ENCODE assay signal across 18 cellular contexts in genomic region chr10:22271786-22272185, GRCh38. TPM values are rescaled to one million over a fixed set of nuclear protein-coding genes. Genes with fewer than 3 reads are reported as not detected.
DNase-seq lines count a peak whose midpoint lies in the region; ATAC-seq and TF ChIP-seq lines count a peak whose summit lies in the region.
"Had no signal": no experiment of that assay in that cellular context is flagged by ENCODE, and none has a peak within 500 bp of the region (broad histone marks: within the 10 kb centered on the region; RNA-seq: fewer than 3 reads in every experiment).

No MANE protein-coding gene starts in this region.

- peak overlapping the region; percentile 74; the same call in 1 of the 2 replicates for H2AFZ ChIP-seq in GM23338
- H2AFZ ChIP-seq in neural progenitor cell (replicated peaks): no peak overlapping the region

- no peaks in the 10 kb centered on the region for H3K79me2 ChIP-seq in GM23338 (replicated peaks; ENCODE audit: insufficient read depth)
- no peaks in the 10 kb centered on the region for H3K79me2 ChIP-seq in neural progenitor cell (ENCODE audit: low read depth)

- ATAC-seq in GM23338: no peak
- peak; percentile 93 for ATAC-seq in activated T-cell treated with anti-CD3 and anti-CD28 coated beads, Interleukin-2, amount 50 U/mL, for 72 hours (replicated peaks in 1 of 2)
- ATAC-seq in aorta (ENCODE audit: low FRiP score): no peak
- ATAC-seq: PC-3 had no signal

- intact Hi-C loops in CD14-positive monocyte (cut with micrococcal nuclease): no loop called here
- intact Hi-C loops in aorta (cut with DNase I): no loop called here

- H3K9me3 ChIP-seq in neural progenitor cell (ENCODE audit: low read depth) (no peaks in the 10 kb centered on the region), aorta (ENCODE audit: control insufficient read depth, low read length) (peaks cover 2% of the 10 kb centered on the region)

- H3K9me3 Mint-ChIP-seq in GM23338 (no peaks in the 10 kb centered on the region), neural progenitor cell (no peaks in the 10 kb centered on the region), CD14-positive monocyte (peaks cover 0 to 2% (median 0%) of the 10 kb centered on the region in 7 donors)
- H3K9me3 Mint-ChIP-seq in activated T-cell treated with anti-CD3 and anti-CD28 coated beads, Interleukin-2, amount 50 U/mL, for 72 hours: no peaks in the 10 kb centered on the region

- no peaks in the 10 kb centered on the region for H3K36me3 Mint-ChIP-seq in GM23338 (ENCODE audit: low read depth)
- no peaks in the 10 kb centered on the region for H3K36me3 Mint-ChIP-seq in activated T-cell treated with anti-CD3 and anti-CD28 coated beads, Interleukin-2, amount 50 U/mL, for 72 hours (ENCODE audit: insufficient read depth in 2 of 2)
- H3K36me3 Mint-ChIP-seq in neural progenitor cell: no peaks in the 10 kb centered on the region
- H3K36me3 Mint-ChIP-seq in CD14-positive monocyte: no peaks in the 10 kb centered on the region

- H3K9ac ChIP-seq in neural progenitor cell: no peak overlapping the region

- 87 to 90% methylated on average over 6 of the region's 6 CpGs for WGBS in aorta, 2 donors

- no peaks in the 10 kb centered on the region for H3K27me3 ChIP-seq in GM23338 (ENCODE audit: insufficient read depth)
- H3K27me3 ChIP-seq in neural progenitor cell: no peaks in the 10 kb centered on the region
- no peaks in the 10 kb centered on the region for H3K27me3 ChIP-seq in aorta (ENCODE audit: control insufficient read depth in 1 of 2, insufficient read depth in 2 of 2, low read length in 1 of 2)

- H3K36me3 ChIP-seq in GM23338 (ENCODE audit: insufficient read depth) (no peaks in the 10 kb centered on the region), neural progenitor cell (no peaks in the 10 kb centered on the region), aorta (ENCODE audit: control insufficient read depth in 1 of 2, insufficient read depth in 2 of 2, low read length in 1 of 2) (no peaks in the 10 kb centered on the region)

- no peaks in the 10 kb centered on the region; the same call in 1 of the 2 replicates for H3K9me2 ChIP-seq in GM23338 (ENCODE audit: insufficient read depth)

- TF ChIP-seq CTCF in GM23338 (conservative IDR thresholded peaks at IDR 0.05; ENCODE audit: low read depth in 2 of 2) (no peak), neural progenitor cell (IDR thresholded peaks at IDR 0.05) (no peak), CD14-positive monocyte (IDR thresholded peaks at IDR 0.05) (no peak)

- DNase-seq in activated T-cell treated with anti-CD3 and anti-CD28 coated beads for 48 hours (ENCODE audit: low read depth) (peak; percentile 3), activated T-cell treated with anti-CD3 and anti-CD28 coated beads for 4 hours (no peak), GM23338 (ENCODE audit: low spot score) (no peak), neural progenitor cell (ENCODE audit: low spot score) (no peak), CD14-positive monocyte (ENCODE audit: low spot score) (no peak), aorta (no peak)
- DNase-seq in activated T-cell treated with anti-CD3 and anti-CD28 coated beads, Interleukin-2, amount 50 U/mL, for 72 hours: peak; percentile 28 to 34
- DNase-seq: GF-D8, KBM-7, NCI-H1417 treated with DMSO at 0.1 percent for 48 hours, NCI-H1930, NCI-H2171, NCI-H446 treated with DMSO at 0.1 percent for 48 hours, NCI-H748 treated with DMSO at 0.1 percent for 48 hours, PC-3 had no signal

- H3K27ac Mint-ChIP-seq in GM23338 (no peak overlapping the region), neural progenitor cell (peak overlapping the region; percentile 14), CD14-positive monocyte (no peak overlapping the region)
- no peak overlapping the region for H3K27ac Mint-ChIP-seq in activated T-cell treated with anti-CD3 and anti-CD28 coated beads, Interleukin-2, amount 50 U/mL, for 72 hours

- H3K4me2 ChIP-seq in GM23338 (no peak overlapping the region), neural progenitor cell (no peak overlapping the region)

- H3K4me3 Mint-ChIP-seq in GM23338 (no peak overlapping the region), neural progenitor cell (no peak overlapping the region), CD14-positive monocyte (no peak overlapping the region)
- H3K4me3 Mint-ChIP-seq in activated T-cell treated with anti-CD3 and anti-CD28 coated beads, Interleukin-2, amount 50 U/mL, for 72 hours: no peak overlapping the region

- peaks cover 7% of the 10 kb centered on the region for H3K27me3 Mint-ChIP-seq in GM23338 (ENCODE audit: insufficient read depth, low read depth, poor library complexity)
- H3K27me3 Mint-ChIP-seq in activated T-cell treated with anti-CD3 and anti-CD28 coated beads, Interleukin-2, amount 50 U/mL, for 72 hours (ENCODE audit: low read depth): peaks cover 9% of the 10 kb centered on the region
- peaks cover 3% of the 10 kb centered on the region for H3K27me3 Mint-ChIP-seq in neural progenitor cell (ENCODE audit: insufficient read depth, low read depth)
- no peaks in the 10 kb centered on the region for H3K27me3 Mint-ChIP-seq in CD14-positive monocyte (ENCODE audit: low read depth in 3 of 3)

- H3K4me3 ChIP-seq in GM23338 (no peak overlapping the region), neural progenitor cell (no peak overlapping the region), aorta (ENCODE audit: low read length in 2 of 2) (no peak overlapping the region)

- H3F3A ChIP-seq in GM23338 (replicated peaks; ENCODE audit: low read depth) (no peaks in the 10 kb centered on the region), neural progenitor cell (ENCODE audit: low read depth) (no peaks in the 10 kb centered on the region)

- H3K27ac ChIP-seq in GM23338 (ENCODE audit: low read depth) (no peak overlapping the region), neural progenitor cell (no peak overlapping the region), aorta (ENCODE audit: low read depth in 1 of 2, low read length in 2 of 2) (no peak overlapping the region)
- H3K27ac ChIP-seq: C4-2B had no signal

- H3K4me1 ChIP-seq in GM23338 (ENCODE audit: insufficient read depth) (no peaks in the 10 kb centered on the region), neural progenitor cell (no peaks in the 10 kb centered on the region), aorta (ENCODE audit: control insufficient read depth in 1 of 2, insufficient read depth in 2 of 2, low read length in 2 of 2) (no peaks in the 10 kb centered on the region)

- H4K20me1 ChIP-seq in GM23338 (replicated peaks; ENCODE audit: insufficient read depth): no peaks in the 10 kb centered on the region
- no peaks in the 10 kb centered on the region for H4K20me1 ChIP-seq in neural progenitor cell (ENCODE audit: low read depth)

- H3K4me1 Mint-ChIP-seq in GM23338 (no peaks in the 10 kb centered on the region; the same call in 2 of the 3 replicates), neural progenitor cell (no peaks in the 10 kb centered on the region), CD14-positive monocyte (no peaks in the 10 kb centered on the region)
- H3K4me1 Mint-ChIP-seq in activated T-cell treated with anti-CD3 and anti-CD28 coated beads, Interleukin-2, amount 50 U/mL, for 72 hours (ENCODE audit: low read depth): peaks cover 11% of the 10 kb centered on the region

TF ChIP-seq in GM23338, 12 proteins besides CTCF, POLR2A, EP300 and RAD21 (continues in another document):
- no peak for TF ChIP-seq ZNF114 (CRISPR knock-in tag; IDR thresholded peaks at IDR 0.05)
- no peak for TF ChIP-seq EZH2 (IDR thresholded peaks at IDR 0.05; ENCODE audit: low read depth, unreplicated experiment)
- TF ChIP-seq STAT1 (IDR thresholded peaks at IDR 0.05; ENCODE audit: unreplicated experiment): no peak
- no peak for TF ChIP-seq EZH2phosphoT487 (IDR thresholded peaks at IDR 0.05; ENCODE audit: unreplicated experiment)
- TF ChIP-seq POLR2AphosphoS5 (IDR thresholded peaks at IDR 0.05; ENCODE audit: low read depth): no peak
- TF ChIP-seq ZNF331 (CRISPR knock-in tag; IDR thresholded peaks at IDR 0.05; ENCODE audit: low read depth): no peak
- TF ChIP-seq ETS1 (IDR thresholded peaks at IDR 0.05): no peak

RNA-seq across cellular contexts. Expression of gene COMMD3, which starts 44.4 kb away (rescaled TPM):
- 1.1 and 2.5 TPM in 2 replicates for total RNA-seq in GM23338 (2014; rRNA removed; shearing (Covaris generic))
- polyA plus RNA-seq in GM23338 (2016; fragmentation: Nextera tagmentation; extraction: Ambion mirVana) (5.2 and 6.0 TPM in 2 replicates), CD14-positive monocyte (100 to 1,000 TPM; 138 to 140 TPM), aorta (10 to 100 TPM; 60.5 to 75.8 TPM)
- 100 to 1,000 TPM in 1 of 2 donors, 10 to 100 TPM in 1; 95.0 to 104 TPM for total RNA-seq in activated T-cell treated with anti-CD3 and anti-CD28 coated beads, Interleukin-2, amount 50 U/mL, for 72 hours
- total RNA-seq in neural progenitor cell (ENCODE audit: low replicate concordance) (13.6 and 16.3 TPM in 2 replicates), aorta (10 to 100 TPM; 38.9 to 43.7 TPM)

RNA-seq across cellular contexts. Expression of gene BMI1, which starts 49.1 kb away (rescaled TPM):
- total RNA-seq in GM23338 (2014; rRNA removed; shearing (Covaris generic)): 9.7 and 10.7 TPM in 2 replicates
- polyA plus RNA-seq in GM23338 (2016; fragmentation: Nextera tagmentation; extraction: Ambion mirVana): 2.0 and 2.3 TPM in 2 replicates
- 10 to 100 TPM; 83.4 to 87.5 TPM for total RNA-seq in activated T-cell treated with anti-CD3 and anti-CD28 coated beads, Interleukin-2, amount 50 U/mL, for 72 hours
- 39.9 and 59.1 TPM in 2 replicates for total RNA-seq in neural progenitor cell (ENCODE audit: low replicate concordance)
- polyA plus RNA-seq in CD14-positive monocyte: 10 to 100 TPM in 1 of 2 donors, 1 to 10 TPM in 1; 7.5 to 11.0 TPM
- total RNA-seq in aorta: 10 to 100 TPM; 54.8 to 55.9 TPM
- polyA plus RNA-seq in aorta: 10 to 100 TPM; 40.8 to 61.4 TPM

RNA-seq across cellular contexts. Expression of gene EBLN1, which starts 54.0 kb away (rescaled TPM):
- total RNA-seq in GM23338 (2014; rRNA removed; shearing (Covaris generic)): not detected in 2 replicates
- not detected in 2 replicates for polyA plus RNA-seq in GM23338 (2016; fragmentation: Nextera tagmentation; extraction: Ambion mirVana)
- not detected for total RNA-seq in activated T-cell treated with anti-CD3 and anti-CD28 coated beads, Interleukin-2, amount 50 U/mL, for 72 hours
- not detected in 2 replicates for total RNA-seq in neural progenitor cell (ENCODE audit: low replicate concordance)
- polyA plus RNA-seq in CD14-positive monocyte: not detected
- total RNA-seq in aorta: not detected
- not detected for polyA plus RNA-seq in aorta
- total RNA-seq: A673, Daoy, PC-3 had no signal

Comparison
In these comparisons a context has a peak if more than half of its experiments do, and no peak if none do; other contexts are left out.
1. DNase-seq: peak in activated T-cell treated with anti-CD3 and anti-CD28 coated beads for 48 hours (single experiment) and activated T-cell treated with anti-CD3 and anti-CD28 coated beads, Interleukin-2, amount 50 U/mL, for 72 hours (2 of 2); none in activated T-cell treated with anti-CD3 and anti-CD28 coated beads for 4 hours (single experiment), GM23338 (single experiment), neural progenitor cell (single experiment), CD14-positive monocyte (single experiment) and aorta (0 of 2).
2. ATAC-seq: peak in activated T-cell treated with anti-CD3 and anti-CD28 coated beads, Interleukin-2, amount 50 U/mL, for 72 hours (2 of 2); none in GM23338 (single experiment) and aorta (single experiment).